ENCODE assay signal across 9 cellular contexts in genomic region chr2:8477511-8478132, GRCh38.
DNase-seq lines count a peak whose midpoint lies in the region; ATAC-seq, FAIRE-seq and TF ChIP-seq lines count a peak whose summit lies in the region.
"Had no signal": no experiment of that assay in that cellular context is flagged by ENCODE, and none has a peak within 500 bp of the region (broad histone marks: within the 10 kb centered on the region; RNA-seq: fewer than 3 reads in every experiment).

No MANE protein-coding gene starts in this region.

- no peaks in the 10 kb centered on the region for H3K9me3 Mint-ChIP-seq in stimulated activated naive CD8-positive, alpha-beta T cell treated with anti-CD3 and anti-CD28 coated beads, Interleukin-15, amount 100 ng/mL, for 72 hours

- peaks cover 26% of the 10 kb centered on the region for H3K4me1 ChIP-seq in colonic mucosa

- DNase-seq in GM18507 (ENCODE audit: extremely low spot score, insufficient read length, low read depth) (no peak), colonic mucosa (no peak), T-helper 9 cell (no peak), HuH-7.5 (ENCODE audit: low spot score) (no peak), ecto neural progenitor cell (ENCODE audit: low spot score) (no peak)
- peak in 1 of 2 donors; percentile 56 for DNase-seq in stimulated activated naive CD8-positive, alpha-beta T cell treated with anti-CD3 and anti-CD28 coated beads, Interleukin-15, amount 100 ng/mL, for 72 hours

- no peaks in the 10 kb centered on the region for H3K27me3 Mint-ChIP-seq in stimulated activated naive CD8-positive, alpha-beta T cell treated with anti-CD3 and anti-CD28 coated beads, Interleukin-15, amount 100 ng/mL, for 72 hours

- H3K9me3 ChIP-seq in KOPT-K1 (ENCODE audit: insufficient read depth, low read length, poor library complexity, severe bottlenecking) (no peaks in the 10 kb centered on the region), colonic mucosa (no peaks in the 10 kb centered on the region)

- H3K4me3 Mint-ChIP-seq in stimulated activated naive CD8-positive, alpha-beta T cell treated with anti-CD3 and anti-CD28 coated beads, Interleukin-15, amount 100 ng/mL, for 72 hours: peak overlapping the region; percentile 55 to 72

- peak; percentile 62 for ATAC-seq in GM21576 (IDR thresholded peaks at IDR 0.05; ENCODE audit: unreplicated experiment)
- peak; percentile 43 for ATAC-seq in stimulated activated naive CD8-positive, alpha-beta T cell treated with anti-CD3 and anti-CD28 coated beads, Interleukin-15, amount 100 ng/mL, for 72 hours
- ATAC-seq: Panc1 had no signal

- peak overlapping the region; percentile 59 for H3K27ac ChIP-seq in KOPT-K1 (ENCODE audit: low read depth, low read length, poor library complexity, severe bottlenecking)
- peak overlapping the region; percentile 55 for H3K27ac ChIP-seq in colonic mucosa

- no peak overlapping the region for H3K4me3 ChIP-seq in colonic mucosa

- H3K4me1 Mint-ChIP-seq in stimulated activated naive CD8-positive, alpha-beta T cell treated with anti-CD3 and anti-CD28 coated beads, Interleukin-15, amount 100 ng/mL, for 72 hours: peaks cover 98% of the 10 kb centered on the region

- H3K36me3 ChIP-seq in KOPT-K1 (ENCODE audit: insufficient read depth, low read length) (no peaks in the 10 kb centered on the region), colonic mucosa (no peaks in the 10 kb centered on the region)

- H3K27ac Mint-ChIP-seq in stimulated activated naive CD8-positive, alpha-beta T cell treated with anti-CD3 and anti-CD28 coated beads, Interleukin-15, amount 100 ng/mL, for 72 hours: peak overlapping the region; percentile 91 to 95

- peak overlapping the region in 1 of 2 donors; percentile 42 for H3K9ac ChIP-seq in colonic mucosa (ENCODE audit: low read depth in 2 of 2, low read length in 2 of 2)

- peak; percentile 96 for FAIRE-seq in GM18507 (lab: Jason Lieb, UNC)

- H3K27me3 ChIP-seq in colonic mucosa: no peaks in the 10 kb centered on the region

- TF ChIP-seq CTCF in colonic mucosa (IDR thresholded peaks at IDR 0.05): no peak

- intact Hi-C loops in colonic mucosa (cut with DNase I): no loop called here
